ENCODE assay signal across 9 cellular contexts in genomic region chr6:11207199-11207968, GRCh38. TPM values are rescaled to one million over a fixed set of nuclear protein-coding genes. Genes with fewer than 3 reads are reported as not detected.
DNase-seq lines count a peak whose midpoint lies in the region; ATAC-seq lines count a peak whose summit lies in the region.
"Had no signal": no experiment of that assay in that cellular context is flagged by ENCODE, and none has a peak within 500 bp of the region (broad histone marks: within the 10 kb centered on the region; RNA-seq: fewer than 3 reads in every experiment).

No MANE protein-coding gene starts in this region.

- no peak overlapping the region for H3K4me3 ChIP-seq in right cardiac atrium (ENCODE audit: low read length)
- no peak overlapping the region for H3K4me3 ChIP-seq in skin epidermis

- peak; percentile 68 for ATAC-seq in activated T-helper 17 cell treated with anti-CD3 and anti-CD28 coated beads, Interleukin-2, amount 50 U/mL, for 72 hours (replicated peaks)
- peak; percentile 61 to 66 for ATAC-seq in right cardiac atrium
- no peak for ATAC-seq in GM19397 (IDR thresholded peaks at IDR 0.05; ENCODE audit: unreplicated experiment)

- no peaks in the 10 kb centered on the region for H3K9me3 ChIP-seq in right cardiac atrium (ENCODE audit: control insufficient read depth, low read length)

- peaks cover 18% of the 10 kb centered on the region for H3K4me1 Mint-ChIP-seq in activated T-helper 17 cell treated with anti-CD3 and anti-CD28 coated beads, Interleukin-2, amount 50 U/mL, for 72 hours

- peak overlapping the region; percentile 20 for H3K27ac ChIP-seq in right cardiac atrium (ENCODE audit: low read length)
- peak overlapping the region in 15 of 21 experiments; percentile 3 to 61 (median 29) for H3K27ac ChIP-seq in skin epidermis
- H3K27ac ChIP-seq: 22Rv1 had no signal

- H3K27me3 Mint-ChIP-seq in activated T-helper 17 cell treated with anti-CD3 and anti-CD28 coated beads, Interleukin-2, amount 50 U/mL, for 72 hours = no peaks in the 10 kb centered on the region

- H3K36me3 Mint-ChIP-seq in activated T-helper 17 cell treated with anti-CD3 and anti-CD28 coated beads, Interleukin-2, amount 50 U/mL, for 72 hours (ENCODE audit: low read depth) = peaks cover 92% of the 10 kb centered on the region

- DNase-seq in NCI-H2029 (lab: John Stamatoyannopoulos, UW) (peak; percentile 59), NCI-H2029 treated with DMSO at 0.1 percent for 48 hours (lab: John Stamatoyannopoulos, UW) (no peak), right cardiac atrium (peak in 2 of 3 donors; percentile 56 to 67), cerebellum (ENCODE audit: low spot score) (no peak)
- DNase-seq in activated T-cell treated with anti-CD3 and anti-CD28 coated beads, Interleukin-2, amount 50 U/mL, for 48 hours = no peak

- H3K4me3 Mint-ChIP-seq in activated T-helper 17 cell treated with anti-CD3 and anti-CD28 coated beads, Interleukin-2, amount 50 U/mL, for 72 hours = peak overlapping the region; percentile 34

- H3K9me3 Mint-ChIP-seq in activated T-helper 17 cell treated with anti-CD3 and anti-CD28 coated beads, Interleukin-2, amount 50 U/mL, for 72 hours = peaks cover 3% of the 10 kb centered on the region

- H3K27ac Mint-ChIP-seq in activated T-helper 17 cell treated with anti-CD3 and anti-CD28 coated beads, Interleukin-2, amount 50 U/mL, for 72 hours = peak overlapping the region; percentile 73

- no peaks in the 10 kb centered on the region for H3K27me3 ChIP-seq in right cardiac atrium (ENCODE audit: control insufficient read depth, insufficient read depth)

- peaks cover 27% of the 10 kb centered on the region for H3K4me1 ChIP-seq in right cardiac atrium (ENCODE audit: control insufficient read depth, insufficient read depth, low read length)

- intact Hi-C loops in right cardiac atrium (cut with DNase I) = no loop called here

- 56% methylated on average over 5 of the region's 5 CpGs for WGBS in right cardiac atrium

RNA-seq across cellular contexts. Expression of gene NEDD9, which starts 25.1 kb away (rescaled TPM):
- 10 to 100 TPM; 36.9 to 39.4 TPM for total RNA-seq in activated T-helper 17 cell treated with anti-CD3 and anti-CD28 coated beads, Interleukin-2, amount 50 U/mL, for 72 hours
- 10 to 100 TPM; 21.8 to 38.0 (median 29.1) TPM for total RNA-seq in right cardiac atrium
- polyA plus RNA-seq in right cardiac atrium = 20.9 TPM
- total RNA-seq in cerebellum = 9.7 TPM

Comparison
In these comparisons a context has a peak if more than half of its experiments do, and no peak if none do; other contexts are left out.
1. DNase-seq: peak in NCI-H2029 (single experiment) and right cardiac atrium (2 of 3); none in NCI-H2029 treated with DMSO at 0.1 percent for 48 hours (single experiment), cerebellum (single experiment) and activated T-cell treated with anti-CD3 and anti-CD28 coated beads, Interleukin-2, amount 50 U/mL, for 48 hours (0 of 2).